Comparison of ENCODE assay signal across 28 cellular contexts in genomic region chr6:8657522-8657921, GRCh38.
"Had no signal": no experiment of that assay in that cellular context is flagged by ENCODE, and none has a peak within 500 bp of the region (broad histone marks: within the 10 kb centered on the region; RNA-seq: fewer than 3 reads in every experiment).

No MANE protein-coding gene starts in this region.

- H3K9me3 ChIP-seq: colonic mucosa, esophagus squamous epithelium, gastrocnemius medialis, lower lobe of right lung, ovary, psoas muscle, spleen, testis, tibial artery had no signal

- FAIRE-seq: endometrium, kidney had no signal

- H3K4me3 ChIP-seq: colonic mucosa, esophagus squamous epithelium, gastrocnemius medialis, lower lobe of right lung, ovary, psoas muscle, skin epidermis, spleen, testis, tibial artery had no signal

- H3K27me3 Mint-ChIP-seq: effector memory CD8-positive, alpha-beta T cell; stimulated activated memory B cell treated with anti-CD40 and anti-IgM and Interleukin-4, amounts not matched to agents 10 μg/mL and 1 μg/mL and 100 μg/mL, for 72 hours; type B pancreatic cell had no signal

- H3K9me3 Mint-ChIP-seq: nephron progenitor cell; stimulated activated memory B cell treated with anti-CD40 and anti-IgM and Interleukin-4, amounts not matched to agents 10 μg/mL and 1 μg/mL and 100 μg/mL, for 72 hours; type B pancreatic cell had no signal

- H3K36me3 ChIP-seq: colonic mucosa, esophagus squamous epithelium, gastrocnemius medialis, lower lobe of right lung, ovary, spleen, tibial artery had no signal

- H3K27ac Mint-ChIP-seq: effector memory CD8-positive, alpha-beta T cell; naive thymus-derived CD8-positive, alpha-beta T cell; nephron progenitor cell; stimulated activated memory B cell treated with anti-CD40 and anti-IgM and Interleukin-4, amounts not matched to agents 10 μg/mL and 1 μg/mL and 100 μg/mL, for 72 hours; type B pancreatic cell had no signal

- DNase-seq: colonic mucosa; dermis blood vessel endothelial cell; effector memory CD8-positive, alpha-beta T cell; erythroblast; esophagus squamous epithelium; gastrocnemius medialis; head of caudate nucleus; kidney; left cardiac atrium; left ventricle myocardium superior; lower lobe of right lung; naive thymus-derived CD8-positive, alpha-beta T cell; nephron progenitor cell; occipital lobe; ovary; posterior cingulate gyrus; psoas muscle; right cardiac atrium; spleen; stimulated activated CD4-positive, alpha-beta T cell treated with anti-CD3 and anti-CD28 coated beads, Interleukin-4, amount 100 ng/mL, for 4 hours; stimulated activated naive CD8-positive, alpha-beta T cell treated with anti-CD3 and anti-CD28 coated beads, Interleukin-15, Interleukin-2, amounts not matched to agents 100 U/mL and 50 U/mL, for 24 hours; substantia nigra; testis; tibial artery had no signal

- H3K36me3 Mint-ChIP-seq: naive thymus-derived CD8-positive, alpha-beta T cell; stimulated activated memory B cell treated with anti-CD40 and anti-IgM and Interleukin-4, amounts not matched to agents 10 μg/mL and 1 μg/mL and 100 μg/mL, for 72 hours; type B pancreatic cell had no signal

- H3K4me1 ChIP-seq: colonic mucosa, esophagus squamous epithelium, gastrocnemius medialis, lower lobe of right lung, psoas muscle, spleen, testis, tibial artery had no signal

- H3K27me3 ChIP-seq: colonic mucosa, esophagus squamous epithelium, gastrocnemius medialis, ovary, spleen, testis, tibial artery had no signal

- H3K4me3 Mint-ChIP-seq: effector memory CD8-positive, alpha-beta T cell; naive thymus-derived CD8-positive, alpha-beta T cell; nephron progenitor cell; stimulated activated memory B cell treated with anti-CD40 and anti-IgM and Interleukin-4, amounts not matched to agents 10 μg/mL and 1 μg/mL and 100 μg/mL, for 72 hours; type B pancreatic cell had no signal

- H3K4me1 Mint-ChIP-seq: naive thymus-derived CD8-positive, alpha-beta T cell; stimulated activated memory B cell treated with anti-CD40 and anti-IgM and Interleukin-4, amounts not matched to agents 10 μg/mL and 1 μg/mL and 100 μg/mL, for 72 hours had no signal

- ATAC-seq: effector memory CD8-positive, alpha-beta T cell; gastrocnemius medialis; left cardiac atrium; left ventricle myocardium superior; lower lobe of right lung; naive thymus-derived CD8-positive, alpha-beta T cell; psoas muscle; right cardiac atrium; stimulated activated memory B cell treated with anti-CD40 and anti-IgM and Interleukin-4, amounts not matched to agents 10 μg/mL and 1 μg/mL and 100 μg/mL, for 72 hours; stimulated activated naive CD8-positive, alpha-beta T cell treated with anti-CD3 and anti-CD28 coated beads, Interleukin-15, Interleukin-2, amounts not matched to agents 100 U/mL and 50 U/mL, for 24 hours had no signal

- H3K27ac ChIP-seq: colonic mucosa, esophagus squamous epithelium, gastrocnemius medialis, lower lobe of right lung, ovary, psoas muscle, skin epidermis, spleen, testis, tibial artery had no signal
